ENCODE assay signal across 8 cellular contexts in genomic region chr2:37672104-37672869, GRCh38. TPM values are rescaled to one million over a fixed set of nuclear protein-coding genes. Genes with fewer than 3 reads are reported as not detected.
DNase-seq lines count a peak whose midpoint lies in the region; ATAC-seq and TF ChIP-seq lines count a peak whose summit lies in the region.

No MANE protein-coding gene starts in this region.

- H3K27ac ChIP-seq in psoas muscle: peak overlapping the region; percentile 100

- intact Hi-C loops in left ventricle myocardium superior (cut with micrococcal nuclease): no loop called here
- intact Hi-C loops in psoas muscle (cut with DNase I): loop anchor here (2.0 to 5.0 kb wide), 6 partner anchors 85 to 260 kb away; no protein-coding TSS in a partner anchor

- TF ChIP-seq CTCF in GM12865 (IDR thresholded peaks at IDR 0.05; ENCODE audit: insufficient read depth, low read depth, low read length, missing control alignments): no peak
- TF ChIP-seq CTCF in psoas muscle (IDR thresholded peaks at IDR 0.05): no peak

- peak overlapping the region; percentile 88 for H3K4me3 ChIP-seq in GM12865 (ENCODE audit: low read depth, low read length)
- peak overlapping the region; percentile 98 for H3K4me3 ChIP-seq in psoas muscle

- H3K36me3 ChIP-seq in psoas muscle (ENCODE audit: insufficient read depth in 1 of 2, low read depth in 1 of 2): peaks cover 0 to 23% of the 10 kb centered on the region in 2 donors

- ATAC-seq in HG02588 (IDR thresholded peaks at IDR 0.05; ENCODE audit: unreplicated experiment) (peak; percentile 42), left ventricle myocardium superior (peak; percentile 63), psoas muscle (peak; percentile 77 to 88 (median 82))

- H3K9me3 ChIP-seq in psoas muscle: no peaks in the 10 kb centered on the region

- DNase-seq in GM12865 (ENCODE audit: low read depth) (peak; percentile 93), NCI-H1105 (lab: John Stamatoyannopoulos, UW) (peak; percentile 76), SW480 (ENCODE audit: low spot score) (peak; percentile 93), amniotic epithelial cell (ENCODE audit: low read depth) (peak; percentile 89), left ventricle myocardium superior (peak; percentile 81), psoas muscle (peak; percentile 78 to 89), globus pallidus (ENCODE audit: low spot score) (no peak)

- peaks cover 23% of the 10 kb centered on the region for H3K4me1 ChIP-seq in psoas muscle

- 0 to 1% (median 0%) methylated on average over 62 to 69 of the region's 69 CpGs for WGBS in psoas muscle, 3 donors

- H3K27me3 ChIP-seq in psoas muscle (ENCODE audit: insufficient read depth in 3 of 3, low read length in 2 of 3): no peaks in the 10 kb centered on the region

RNA-seq across cellular contexts. Expression of gene CDC42EP3, which starts 0.8 kb away (rescaled TPM):
- 89.5 TPM for total RNA-seq in left ventricle myocardium superior
- 100 to 1,000 TPM in 1 of 4 donors, 10 to 100 TPM in 3; 50.9 to 174 (median 68.6) TPM for total RNA-seq in psoas muscle
- polyA plus RNA-seq in psoas muscle: 10 to 100 TPM in 2 of 3 donors, 1 to 10 TPM in 1; 8.8 to 47.8 (median 32.5) TPM
